8 cellular contexts compared by ENCODE assay signal in the genomic region with DNA sequence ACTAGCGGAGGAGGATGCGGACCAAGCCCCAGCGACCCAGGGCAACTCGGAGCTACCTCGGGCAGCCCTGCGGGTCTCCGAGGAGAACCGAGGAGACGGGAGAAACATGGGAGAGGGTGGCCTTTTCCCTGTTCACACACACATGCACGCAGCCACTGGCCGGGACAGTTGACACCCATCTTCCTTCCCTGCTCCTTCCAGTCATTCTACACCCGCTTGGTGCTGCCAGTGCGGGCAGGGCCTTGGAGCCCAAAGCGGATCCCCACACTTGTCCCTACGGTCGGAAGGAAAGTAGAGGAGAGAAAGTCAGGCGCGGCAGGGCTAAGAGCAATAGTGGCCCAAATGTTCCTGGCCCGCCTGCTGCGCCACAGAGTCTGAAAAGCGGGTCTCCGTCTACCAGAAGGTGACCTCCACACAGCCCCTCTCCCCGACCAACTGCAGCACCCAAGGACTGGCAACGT. TPM values are rescaled to one million over a fixed set of nuclear protein-coding genes. Genes with fewer than 3 reads are reported as not detected.
A peak's percentile ranks its signal among the peaks of the same experiment; 100 is the strongest.
DNase-seq lines count a peak whose midpoint lies in the region; ATAC-seq and TF ChIP-seq lines count a peak whose summit lies in the region.

No MANE protein-coding gene starts in this region.

- intact Hi-C loops in activated CD4-positive, alpha-beta T cell treated with anti-CD3 and anti-CD28 coated beads for 36 hours (cut with DNase I, micrococcal nuclease) = loop anchor here (5.0 kb wide), 8 partner anchors 141 to 1786 kb away; a partner anchor contains a TSS
- intact Hi-C loops in natural killer cell (cut with micrococcal nuclease) = loop anchor here (5.0 to 10.0 kb wide), 4 partner anchors 66 to 324 kb away; no protein-coding TSS in a partner anchor

- no peak for DNase-seq in activated CD4-positive, alpha-beta T cell treated with anti-CD3 and anti-CD28 coated beads for 36 hours
- no peak for DNase-seq in activated CD4-positive, alpha-beta T cell treated with anti-CD3 and anti-CD28 coated beads, Interleukin-2, amount 50 U/mL, for 48 hours
- DNase-seq in SK-MEL-5 (ENCODE audit: low read depth, low spot score) (peak; percentile 1), epithelial cell of prostate (ENCODE audit: low read depth, low spot score) (no peak), natural killer cell (no peak), NAMALWA (ENCODE audit: low spot score) (no peak), COLO668 (lab: John Stamatoyannopoulos, UW; ENCODE audit: unreplicated experiment) (no peak), GM03348 (ENCODE audit: low spot score) (no peak)

- peak overlapping the region; percentile 96 for H3K27ac ChIP-seq in epithelial cell of prostate

- in situ Hi-C loops in SK-MEL-5 (cut with HindIII; ENCODE audit: low pct_unique_long_range_greater_than_20kb, low sequenced_read_pairs) = no loop called here

- peaks cover 24% of the 10 kb centered on the region for H3K4me1 Mint-ChIP-seq in activated CD4-positive, alpha-beta T cell treated with anti-CD3 and anti-CD28 coated beads for 36 hours
- H3K4me1 Mint-ChIP-seq in natural killer cell = peaks cover 35 to 37% of the 10 kb centered on the region in 2 donors

- POLR2A ChIA-PET in activated CD4-positive, alpha-beta T cell treated with anti-CD3 and anti-CD28 coated beads for 36 hours (lab: Charles Lee) = no interaction called here

- no peaks in the 10 kb centered on the region for H3K9me3 Mint-ChIP-seq in activated CD4-positive, alpha-beta T cell treated with anti-CD3 and anti-CD28 coated beads for 36 hours (ENCODE audit: low read depth)
- H3K9me3 Mint-ChIP-seq in natural killer cell = no peaks in the 10 kb centered on the region

- no peak for ATAC-seq in activated CD4-positive, alpha-beta T cell treated with anti-CD3 and anti-CD28 coated beads for 36 hours
- no peak for ATAC-seq in natural killer cell

- peak overlapping the region; percentile 90 for H3K4me3 Mint-ChIP-seq in activated CD4-positive, alpha-beta T cell treated with anti-CD3 and anti-CD28 coated beads for 36 hours
- peak overlapping the region; percentile 98 for H3K4me3 Mint-ChIP-seq in natural killer cell

- peak overlapping the region; percentile 77 for H3K27ac Mint-ChIP-seq in activated CD4-positive, alpha-beta T cell treated with anti-CD3 and anti-CD28 coated beads for 36 hours
- peak overlapping the region; percentile 94 to 95 for H3K27ac Mint-ChIP-seq in natural killer cell

- no peak for TF ChIP-seq CTCF in natural killer cell (IDR thresholded peaks at IDR 0.05)

- peaks cover 20% of the 10 kb centered on the region for H3K27me3 Mint-ChIP-seq in activated CD4-positive, alpha-beta T cell treated with anti-CD3 and anti-CD28 coated beads for 36 hours
- no peaks in the 10 kb centered on the region for H3K27me3 Mint-ChIP-seq in natural killer cell (ENCODE audit: low read depth in 2 of 2)

- CTCF ChIA-PET in activated CD4-positive, alpha-beta T cell treated with anti-CD3 and anti-CD28 coated beads for 36 hours (lab: Charles Lee) = interaction anchor here (0.6 to 1.6 kb wide), 5 partner anchors 12 to 179 kb away, joined by 3 to 4 read pairs (median 3); no protein-coding TSS in a partner anchor

- H3K36me3 Mint-ChIP-seq in activated CD4-positive, alpha-beta T cell treated with anti-CD3 and anti-CD28 coated beads for 36 hours (ENCODE audit: low read depth) = no peaks in the 10 kb centered on the region
- no peaks in the 10 kb centered on the region for H3K36me3 Mint-ChIP-seq in natural killer cell

RNA-seq across cellular contexts. Expression of a gene that starts 1.1 kb away (rescaled TPM):
- total RNA-seq in activated CD4-positive, alpha-beta T cell treated with anti-CD3 and anti-CD28 coated beads for 36 hours = 1 to 10 TPM; 7.6 to 8.3 TPM
- total RNA-seq in SK-MEL-5 (2014; rRNA removed; shearing (Covaris generic)) = 9.7 and 10.8 TPM in 2 replicates
- polyA plus RNA-seq in SK-MEL-5 (2015; cell fraction: cytosol; rRNA removed) = 9.1 TPM in 2 replicates
- polyA plus RNA-seq in SK-MEL-5 (2015; cell fraction: nucleus; rRNA removed) = 3.6 and 4.6 TPM in 2 replicates
- total RNA-seq in natural killer cell = 10 to 100 TPM; 53.1 to 73.1 (median 58.0) TPM
